ENCODE assay signal across 1 cellular context in genomic region chr3:132064114-132064513, GRCh38.
TF ChIP-seq lines count a peak whose summit lies in the region.

No MANE protein-coding gene starts in this region.

TF ChIP-seq in WTC11, 78 proteins besides CTCF, POLR2A, EP300 and RAD21 (continued from another document):
- no peak for TF ChIP-seq PRDM15 (CRISPR knock-in tag; IDR thresholded peaks at IDR 0.05)
